Comparison of ENCODE assay signal across 8 cellular contexts in genomic region chr9:6680797-6681146, GRCh38. TPM values are rescaled to one million over a fixed set of nuclear protein-coding genes. Genes with fewer than 3 reads are reported as not detected.
DNase-seq lines count a peak whose midpoint lies in the region; ATAC-seq, FAIRE-seq and TF ChIP-seq lines count a peak whose summit lies in the region.

No MANE protein-coding gene starts in this region.

- H3K4me1 ChIP-seq in urinary bladder (ENCODE audit: insufficient read depth): no peaks in the 10 kb centered on the region

- H3K27ac ChIP-seq in urinary bladder (ENCODE audit: low read depth): peak overlapping the region; percentile 97

- no peak for FAIRE-seq in frontal cortex (lab: Jason Lieb, UNC)

- WGBS in urinary bladder: under 1% methylated on average over 26 of the region's 26 CpGs

- ATAC-seq in HG02840 (IDR thresholded peaks at IDR 0.05; ENCODE audit: low FRiP score, unreplicated experiment) (peak; percentile 27), omental fat pad (ENCODE audit: low FRiP score) (peak; percentile 61)

- H3K4me3 ChIP-seq in urinary bladder (ENCODE audit: low read depth, low read length): peak overlapping the region; percentile 39

- TF ChIP-seq CTCF in omental fat pad (IDR thresholded peaks at IDR 0.05): no peak

- peak; percentile 11 to 58 for DNase-seq in SHP77 (lab: John Stamatoyannopoulos, UW)
- no peak for DNase-seq in SHP77 treated with DMSO at 0.1 percent for 48 hours (lab: John Stamatoyannopoulos, UW)
- DNase-seq in NCI-H69 (lab: John Stamatoyannopoulos, UW): peak; percentile 82
- peak; percentile 22 to 53 for DNase-seq in activated T-helper 1 cell treated with anti-CD3 and anti-CD28 coated beads, Interleukin-2, amount 50 U/mL, for 16 hours (ENCODE audit: low read depth in 1 of 2, low spot score in 1 of 2)
- DNase-seq in frontal cortex (ENCODE audit: low spot score in 2 of 2): peak; percentile 47 to 58
- no peak for DNase-seq in omental fat pad (ENCODE audit: low spot score)

- H3K36me3 ChIP-seq in urinary bladder (ENCODE audit: insufficient read depth): no peaks in the 10 kb centered on the region

RNA-seq across cellular contexts. Expression of gene GLDC, which starts 35.2 kb away (rescaled TPM):
- 13.5 TPM for total RNA-seq in frontal cortex
- total RNA-seq in omental fat pad: 1 to 10 TPM in 1 of 4 donors, under 1 TPM in 2, not detected in 1; 0.13 to 1.7 (median 0.46) TPM
- total RNA-seq in urinary bladder: 0.74 TPM
- polyA plus RNA-seq in urinary bladder: 2.9 TPM

Comparison
In these comparisons a context has a peak if more than half of its experiments do, and no peak if none do; other contexts are left out.
1. DNase-seq: peak in SHP77 (2 of 2), NCI-H69 (single experiment), activated T-helper 1 cell treated with anti-CD3 and anti-CD28 coated beads, Interleukin-2, amount 50 U/mL, for 16 hours (2 of 2) and frontal cortex (2 of 2); none in SHP77 treated with DMSO at 0.1 percent for 48 hours (single experiment) and omental fat pad (single experiment).